In the genomic region with DNA sequence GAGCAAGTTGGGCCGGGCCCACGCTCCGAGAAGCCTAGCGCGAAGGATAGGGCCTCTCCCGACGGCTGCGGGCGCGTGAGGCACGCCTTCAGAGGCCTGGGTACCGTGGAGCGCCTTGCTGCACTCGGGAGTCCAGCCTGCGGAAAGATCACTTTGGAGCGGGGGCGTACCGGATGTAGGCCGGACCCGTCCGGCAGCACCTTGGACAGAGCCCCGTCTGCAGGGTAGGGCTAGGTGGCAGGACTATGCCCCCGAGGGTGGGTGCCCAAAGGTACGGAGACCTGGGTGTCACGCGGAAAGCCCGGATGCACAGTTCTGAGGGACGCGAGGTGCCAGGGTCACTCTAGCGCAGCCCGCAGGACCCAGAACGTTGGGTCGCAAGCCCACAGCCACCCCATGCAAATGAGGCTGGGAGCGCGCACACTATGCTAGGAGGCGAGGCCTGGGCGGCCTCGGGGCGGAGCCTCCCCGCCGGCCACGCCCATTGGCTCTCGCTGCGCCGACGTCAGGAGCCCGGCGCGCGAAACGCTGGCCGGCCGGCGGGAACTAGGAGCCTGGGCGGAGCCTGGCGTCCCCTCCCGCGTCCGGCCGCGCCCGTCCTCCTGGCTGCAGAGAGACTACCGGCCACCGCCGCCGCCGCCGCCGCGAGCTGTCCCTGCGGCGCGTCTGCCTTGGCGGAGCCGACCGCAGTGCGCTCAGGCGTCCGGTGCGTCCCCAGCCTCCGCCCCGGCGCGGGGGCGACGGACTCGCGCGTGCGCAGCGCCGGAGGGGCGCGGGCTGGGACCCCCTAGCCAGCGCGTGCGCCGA, we compare ENCODE assay signal across 1 cellular context.
TF ChIP-seq lines count a peak whose summit lies in the region.

A gene (plus strand): TSS at position 611 of the 807 bp plus-strand sequence. CDS start 327 bp downstream, outside the sequence.

TF ChIP-seq in GM12878, 131 proteins besides CTCF, POLR2A, EP300 and RAD21 (continued from another document):
- TF ChIP-seq, protein P1, sequence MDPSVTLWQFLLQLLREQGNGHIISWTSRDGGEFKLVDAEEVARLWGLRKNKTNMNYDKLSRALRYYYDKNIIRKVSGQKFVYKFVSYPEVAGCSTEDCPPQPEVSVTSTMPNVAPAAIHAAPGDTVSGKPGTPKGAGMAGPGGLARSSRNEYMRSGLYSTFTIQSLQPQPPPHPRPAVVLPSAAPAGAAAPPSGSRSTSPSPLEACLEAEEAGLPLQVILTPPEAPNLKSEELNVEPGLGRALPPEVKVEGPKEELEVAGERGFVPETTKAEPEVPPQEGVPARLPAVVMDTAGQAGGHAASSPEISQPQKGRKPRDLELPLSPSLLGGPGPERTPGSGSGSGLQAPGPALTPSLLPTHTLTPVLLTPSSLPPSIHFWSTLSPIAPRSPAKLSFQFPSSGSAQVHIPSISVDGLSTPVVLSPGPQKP (IDR thresholded peaks at IDR 0.05; ENCODE audit: low read depth, low read length): 0 out of 2 replicates have a peak, but pooled peaks have one; percentile 32
- TF ChIP-seq HDGF (IDR thresholded peaks at IDR 0.05): peak; percentile 71; the same call in 1 of the 2 replicates
- 0 out of 4 replicates have a peak, but pooled peaks of 1 of the 2 experiments have one; percentile 9 for TF ChIP-seq CEBPB (IDR thresholded peaks at IDR 0.05; ENCODE audit: borderline replicate concordance in 1 of 2, low read depth in 2 of 2, low read length in 2 of 2)
- TF ChIP-seq, protein P2, sequence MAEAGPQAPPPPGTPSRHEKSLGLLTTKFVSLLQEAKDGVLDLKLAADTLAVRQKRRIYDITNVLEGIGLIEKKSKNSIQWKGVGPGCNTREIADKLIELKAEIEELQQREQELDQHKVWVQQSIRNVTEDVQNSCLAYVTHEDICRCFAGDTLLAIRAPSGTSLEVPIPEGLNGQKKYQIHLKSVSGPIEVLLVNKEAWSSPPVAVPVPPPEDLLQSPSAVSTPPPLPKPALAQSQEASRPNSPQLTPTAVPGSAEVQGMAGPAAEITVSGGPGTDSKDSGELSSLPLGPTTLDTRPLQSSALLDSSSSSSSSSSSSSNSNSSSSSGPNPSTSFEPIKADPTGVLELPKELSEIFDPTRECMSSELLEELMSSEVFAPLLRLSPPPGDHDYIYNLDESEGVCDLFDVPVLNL (IDR thresholded peaks at IDR 0.05; ENCODE audit: low read depth, low read length): peak; percentile 86
- TF ChIP-seq, protein P3, sequence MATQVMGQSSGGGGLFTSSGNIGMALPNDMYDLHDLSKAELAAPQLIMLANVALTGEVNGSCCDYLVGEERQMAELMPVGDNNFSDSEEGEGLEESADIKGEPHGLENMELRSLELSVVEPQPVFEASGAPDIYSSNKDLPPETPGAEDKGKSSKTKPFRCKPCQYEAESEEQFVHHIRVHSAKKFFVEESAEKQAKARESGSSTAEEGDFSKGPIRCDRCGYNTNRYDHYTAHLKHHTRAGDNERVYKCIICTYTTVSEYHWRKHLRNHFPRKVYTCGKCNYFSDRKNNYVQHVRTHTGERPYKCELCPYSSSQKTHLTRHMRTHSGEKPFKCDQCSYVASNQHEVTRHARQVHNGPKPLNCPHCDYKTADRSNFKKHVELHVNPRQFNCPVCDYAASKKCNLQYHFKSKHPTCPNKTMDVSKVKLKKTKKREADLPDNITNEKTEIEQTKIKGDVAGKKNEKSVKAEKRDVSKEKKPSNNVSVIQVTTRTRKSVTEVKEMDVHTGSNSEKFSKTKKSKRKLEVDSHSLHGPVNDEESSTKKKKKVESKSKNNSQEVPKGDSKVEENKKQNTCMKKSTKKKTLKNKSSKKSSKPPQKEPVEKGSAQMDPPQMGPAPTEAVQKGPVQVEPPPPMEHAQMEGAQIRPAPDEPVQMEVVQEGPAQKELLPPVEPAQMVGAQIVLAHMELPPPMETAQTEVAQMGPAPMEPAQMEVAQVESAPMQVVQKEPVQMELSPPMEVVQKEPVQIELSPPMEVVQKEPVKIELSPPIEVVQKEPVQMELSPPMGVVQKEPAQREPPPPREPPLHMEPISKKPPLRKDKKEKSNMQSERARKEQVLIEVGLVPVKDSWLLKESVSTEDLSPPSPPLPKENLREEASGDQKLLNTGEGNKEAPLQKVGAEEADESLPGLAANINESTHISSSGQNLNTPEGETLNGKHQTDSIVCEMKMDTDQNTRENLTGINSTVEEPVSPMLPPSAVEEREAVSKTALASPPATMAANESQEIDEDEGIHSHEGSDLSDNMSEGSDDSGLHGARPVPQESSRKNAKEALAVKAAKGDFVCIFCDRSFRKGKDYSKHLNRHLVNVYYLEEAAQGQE (IDR thresholded peaks at IDR 0.05; ENCODE audit: low read depth, low read length): peak; percentile 99
- peak; percentile 50 for TF ChIP-seq CREM (IDR thresholded peaks at IDR 0.05; ENCODE audit: low read depth)
- TF ChIP-seq NRF1 (conservative IDR thresholded peaks at IDR 0.05; ENCODE audit: low read depth, low read length): peak; percentile 21; the same call in 1 of the 2 replicates
